15 cellular contexts compared by ENCODE assay signal in genomic region chr3:168801792-168802191, GRCh38.
DNase-seq lines count a peak whose midpoint lies in the region; ATAC-seq and TF ChIP-seq lines count a peak whose summit lies in the region.
"Had no signal": no experiment of that assay in that cellular context is flagged by ENCODE, and none has a peak within 500 bp of the region (broad histone marks: within the 10 kb centered on the region; RNA-seq: fewer than 3 reads in every experiment).

No MANE protein-coding gene starts in this region.

- CTCF ChIA-PET in PC-3 (lab: Charles Lee), result interaction anchor here (0.6 kb wide), 1 partner anchor 527 kb away, joined by 3 read pairs; no protein-coding TSS in a partner anchor

- H3K27ac Mint-ChIP-seq in CD14-positive monocyte, result no peak overlapping the region
- H3K27ac Mint-ChIP-seq: activated T-cell treated with anti-CD3 and anti-CD28 coated beads, Interleukin-2, amount 50 U/mL, for 24 hours; CD4-positive, alpha-beta T cell; progenitor cell of endocrine pancreas; stimulated activated naive CD8-positive, alpha-beta T cell treated with anti-CD3 and anti-CD28 coated beads, Interleukin-15, Interleukin-2, amounts not matched to agents 100 ng/mL and 50 ng/mL, for 24 hours had no signal

- peaks cover 0 to 1% (median 0%) of the 10 kb centered on the region in 7 donors for H3K9me3 Mint-ChIP-seq in CD14-positive monocyte
- H3K9me3 Mint-ChIP-seq: activated T-cell treated with anti-CD3 and anti-CD28 coated beads, Interleukin-2, amount 50 U/mL, for 24 hours; CD4-positive, alpha-beta T cell; stimulated activated naive CD8-positive, alpha-beta T cell treated with anti-CD3 and anti-CD28 coated beads, Interleukin-15, Interleukin-2, amounts not matched to agents 100 ng/mL and 50 ng/mL, for 24 hours had no signal

- no peak for TF ChIP-seq POLR2A in GM18505 (IDR thresholded peaks at IDR 0.05; ENCODE audit: borderline replicate concordance, extremely low read depth, insufficient read depth, insufficient read length)

- H3K36me3 ChIP-seq in PC-3 (ENCODE audit: low read depth, low read length) (no peaks in the 10 kb centered on the region), osteoblast (ENCODE audit: insufficient read depth, low read length) (no peaks in the 10 kb centered on the region)
- H3K36me3 ChIP-seq: ascending aorta had no signal

- H3K27ac ChIP-seq in PC-3 (ENCODE audit: low read length) (no peak overlapping the region), epithelial cell of prostate (peak overlapping the region; percentile 23), osteoblast (ENCODE audit: low read depth, low read length) (no peak overlapping the region)
- H3K27ac ChIP-seq: ascending aorta had no signal

- H2AFZ ChIP-seq in PC-3 (ENCODE audit: low read length) (no peak overlapping the region), osteoblast (ENCODE audit: low read length) (peak overlapping the region; percentile 78)

- POLR2A ChIA-PET in PC-3 (lab: Charles Lee; ENCODE audit: unreplicated experiment), result no interaction called here

- ATAC-seq in PC-3 (peak; percentile 90), GM18505 (IDR thresholded peaks at IDR 0.05; ENCODE audit: unreplicated experiment) (no peak), HG03045 (IDR thresholded peaks at IDR 0.05; ENCODE audit: unreplicated experiment) (no peak)

- no peak for TF ChIP-seq CTCF in PC-3 (conservative IDR thresholded peaks at IDR 0.05; ENCODE audit: low read depth, low read length)
- no peak for TF ChIP-seq CTCF in osteoblast (IDR thresholded peaks at IDR 0.05; ENCODE audit: extremely low read depth, low read depth, low read length)
- no peak for TF ChIP-seq CTCF in CD14-positive monocyte (IDR thresholded peaks at IDR 0.05)

- H3K4me2 ChIP-seq in PC-3 (ENCODE audit: low read length), result peak overlapping the region; percentile 51
- no peak overlapping the region for H3K4me2 ChIP-seq in osteoblast (ENCODE audit: insufficient read depth, low read length)

- no peaks in the 10 kb centered on the region for H3K9me2 ChIP-seq in PC-3 (replicated peaks; ENCODE audit: low read length)

- no TSS peak for BruUV-seq in PC-3 (replicated peaks; lab: Mats Ljungman, UMichigan)

- no peak overlapping the region for H3K9ac ChIP-seq in PC-3 (ENCODE audit: low read length)

- no peaks in the 10 kb centered on the region for H3K79me2 ChIP-seq in PC-3 (ENCODE audit: low read length)
- H3K79me2 ChIP-seq in osteoblast (ENCODE audit: insufficient read depth, low read length), result no peaks in the 10 kb centered on the region

- H3K4me3 ChIP-seq in PC-3 (ENCODE audit: low read length) (no peak overlapping the region), osteoblast (ENCODE audit: insufficient read depth, low read length) (no peak overlapping the region)
- H3K4me3 ChIP-seq: ascending aorta had no signal

- no peaks in the 10 kb centered on the region for H3K4me1 Mint-ChIP-seq in CD14-positive monocyte

- H3K4me3 Mint-ChIP-seq in CD14-positive monocyte, result no peak overlapping the region
- H3K4me3 Mint-ChIP-seq: activated T-cell treated with anti-CD3 and anti-CD28 coated beads, Interleukin-2, amount 50 U/mL, for 24 hours; CD4-positive, alpha-beta T cell; stimulated activated naive CD8-positive, alpha-beta T cell treated with anti-CD3 and anti-CD28 coated beads, Interleukin-15, Interleukin-2, amounts not matched to agents 100 ng/mL and 50 ng/mL, for 24 hours had no signal

- no peaks in the 10 kb centered on the region for H3F3A ChIP-seq in PC-3 (ENCODE audit: low read length, unreplicated experiment)

- H3K27me3 ChIP-seq in PC-3 (ENCODE audit: low read length) (no peaks in the 10 kb centered on the region), osteoblast (ENCODE audit: insufficient read depth, low read length) (no peaks in the 10 kb centered on the region)
- H3K27me3 ChIP-seq: ascending aorta had no signal

- intact Hi-C loops in PC-3 (cut with micrococcal nuclease), result no loop called here
- intact Hi-C loops in CD14-positive monocyte (cut with micrococcal nuclease), result no loop called here

- peaks cover 30% of the 10 kb centered on the region for H3K4me1 ChIP-seq in PC-3 (ENCODE audit: insufficient read depth, low read length)
- peaks cover 18% of the 10 kb centered on the region for H3K4me1 ChIP-seq in osteoblast (ENCODE audit: insufficient read depth, low read length)
- H3K4me1 ChIP-seq: ascending aorta had no signal

- DNase-seq in COLO829 (ENCODE audit: low spot score) (peak; percentile 47), PC-3 (peak; percentile 76), epithelial cell of prostate (ENCODE audit: low read depth, low spot score) (peak; percentile 20), osteoblast (ENCODE audit: insufficient read length, low spot score, missing footprints) (peak; percentile 74), CD14-positive monocyte (ENCODE audit: low spot score) (no peak)
- DNase-seq in activated naive CD4-positive, alpha-beta T cell treated with Interleukin-2 at 50 U/mL for 16 hours, result no peak
- DNase-seq: activated CD4-positive, alpha-beta T cell treated with anti-CD3 and anti-CD28 coated beads for 1 hour; activated T-cell treated with anti-CD3 and anti-CD28 coated beads, Interleukin-2, amount 50 U/mL, for 24 hours; CD4-positive, alpha-beta T cell; midbrain had no signal

- no peaks in the 10 kb centered on the region for H3K36me3 Mint-ChIP-seq in CD14-positive monocyte

- H4K20me1 ChIP-seq in PC-3 (ENCODE audit: low read length) (no peaks in the 10 kb centered on the region), osteoblast (ENCODE audit: insufficient read depth, low read length) (no peaks in the 10 kb centered on the region)

- H3K27me3 Mint-ChIP-seq in CD14-positive monocyte (ENCODE audit: low read depth in 3 of 3), result no peaks in the 10 kb centered on the region
- H3K27me3 Mint-ChIP-seq: activated T-cell treated with anti-CD3 and anti-CD28 coated beads, Interleukin-2, amount 50 U/mL, for 24 hours; CD4-positive, alpha-beta T cell; progenitor cell of endocrine pancreas had no signal

- H3K9me3 ChIP-seq in PC-3 (ENCODE audit: low read length), result no peaks in the 10 kb centered on the region
- H3K9me3 ChIP-seq in osteoblast (ENCODE audit: low read depth, low read length), result no peaks in the 10 kb centered on the region
- H3K9me3 ChIP-seq: ascending aorta had no signal

Comparison
In these comparisons a context has a peak if more than half of its experiments do, and no peak if none do; other contexts are left out.
1. DNase-seq: peak in COLO829 (single experiment), PC-3 (single experiment), epithelial cell of prostate (single experiment) and osteoblast (single experiment); none in activated naive CD4-positive, alpha-beta T cell treated with Interleukin-2 at 50 U/mL for 16 hours (single experiment) and CD14-positive monocyte (single experiment).